In genomic region chr16:346587-346986, GRCh38 we compare ENCODE assay signal across 22 cellular contexts. TPM values are rescaled to one million over a fixed set of nuclear protein-coding genes. Genes with fewer than 3 reads are reported as not detected.
DNase-seq lines count a peak whose midpoint lies in the region; ATAC-seq and TF ChIP-seq lines count a peak whose summit lies in the region.
"Had no signal": no experiment of that assay in that cellular context is flagged by ENCODE, and none has a peak within 500 bp of the region (broad histone marks: within the 10 kb centered on the region; RNA-seq: fewer than 3 reads in every experiment).

No MANE protein-coding gene starts in this region.

- H3K4me3 Mint-ChIP-seq in CD4-positive, CD25-positive, alpha-beta regulatory T cell: peak overlapping the region in 1 of 4 donors; percentile 49
- H3K4me3 Mint-ChIP-seq in glutamatergic neuron (ENCODE audit: unreplicated experiment): no peak overlapping the region
- H3K4me3 Mint-ChIP-seq: activated CD4-positive, alpha-beta memory T cell treated with anti-CD3 and anti-CD28 coated beads for 36 hours had no signal

- H3K27ac Mint-ChIP-seq in CD4-positive, CD25-positive, alpha-beta regulatory T cell: peak overlapping the region in 2 of 3 donors; percentile 31 to 57
- no peak overlapping the region for H3K27ac Mint-ChIP-seq in glutamatergic neuron (ENCODE audit: unreplicated experiment)
- H3K27ac Mint-ChIP-seq: activated CD4-positive, alpha-beta memory T cell treated with anti-CD3 and anti-CD28 coated beads for 36 hours had no signal

- peaks cover 14 to 88% (median 63%) of the 10 kb centered on the region in 4 donors for H3K4me1 Mint-ChIP-seq in CD4-positive, CD25-positive, alpha-beta regulatory T cell
- no peaks in the 10 kb centered on the region for H3K4me1 Mint-ChIP-seq in glutamatergic neuron (ENCODE audit: low read depth, unreplicated experiment)

- peaks cover 29% of the 10 kb centered on the region for H3K36me3 Mint-ChIP-seq in CD4-positive, CD25-positive, alpha-beta regulatory T cell
- H3K36me3 Mint-ChIP-seq in glutamatergic neuron (ENCODE audit: unreplicated experiment): peaks cover 11% of the 10 kb centered on the region

- no peaks in the 10 kb centered on the region for H3K27me3 Mint-ChIP-seq in CD4-positive, CD25-positive, alpha-beta regulatory T cell
- H3K27me3 Mint-ChIP-seq in glutamatergic neuron (ENCODE audit: unreplicated experiment): peaks cover 2% of the 10 kb centered on the region
- H3K27me3 Mint-ChIP-seq: activated CD4-positive, alpha-beta memory T cell treated with anti-CD3 and anti-CD28 coated beads for 36 hours; activated naive CD4-positive, alpha-beta T cell treated with anti-CD3 and anti-CD28 coated beads, Interleukin-2, amount 50 U/mL, for 24 hours; CD8-positive, alpha-beta memory T cell; T-cell had no signal

- H3K9me3 ChIP-seq in CD4-positive, CD25-positive, alpha-beta regulatory T cell (ENCODE audit: control insufficient read depth in 2 of 2, low read length in 2 of 2): no peaks in the 10 kb centered on the region
- H3K9me3 ChIP-seq: stomach had no signal

- ATAC-seq in CD4-positive, CD25-positive, alpha-beta regulatory T cell (ENCODE audit: low read depth in 2 of 2): no peak
- no peak for ATAC-seq in HG03097 (IDR thresholded peaks at IDR 0.05; ENCODE audit: low FRiP score, unreplicated experiment)
- ATAC-seq: T-cell had no signal

- H3K4me1 ChIP-seq in CD4-positive, CD25-positive, alpha-beta regulatory T cell (ENCODE audit: control insufficient read depth, insufficient read depth, low read length, poor library complexity, severe bottlenecking): peaks cover 18% of the 10 kb centered on the region

- H3K36me3 ChIP-seq in CD4-positive, CD25-positive, alpha-beta regulatory T cell (ENCODE audit: control insufficient read depth, insufficient read depth, low read length): peaks cover 40% of the 10 kb centered on the region

- H3K9me3 Mint-ChIP-seq in CD4-positive, CD25-positive, alpha-beta regulatory T cell: no peaks in the 10 kb centered on the region
- H3K9me3 Mint-ChIP-seq in glutamatergic neuron (ENCODE audit: unreplicated experiment): peaks cover 6% of the 10 kb centered on the region
- H3K9me3 Mint-ChIP-seq: activated CD4-positive, alpha-beta memory T cell treated with anti-CD3 and anti-CD28 coated beads for 36 hours; activated naive CD4-positive, alpha-beta T cell treated with anti-CD3 and anti-CD28 coated beads, Interleukin-2, amount 50 U/mL, for 24 hours; CD8-positive, alpha-beta memory T cell; T-cell had no signal

- H3K4me3 ChIP-seq in CD4-positive, CD25-positive, alpha-beta regulatory T cell (ENCODE audit: low read depth, low read length): no peak overlapping the region
- no peak overlapping the region for H3K4me3 ChIP-seq in astrocyte of the spinal cord (ENCODE audit: low read depth, low read length)
- H3K4me3 ChIP-seq: stomach had no signal

- in situ Hi-C loops in astrocyte of the spinal cord (cut with HindIII; ENCODE audit: low sequenced_read_pairs): no loop called here

- no peak overlapping the region for H3K27ac ChIP-seq in CD4-positive, CD25-positive, alpha-beta regulatory T cell (ENCODE audit: insufficient read depth, low read length, poor library complexity, severe bottlenecking)
- H3K27ac ChIP-seq: brain microvascular endothelial cell, HL-60, stomach, VCaP had no signal

- DNase-seq in CD4-positive, CD25-positive, alpha-beta regulatory T cell: no peak
- DNase-seq in HK-2 (ENCODE audit: unreplicated experiment): peak; percentile 31
- DNase-seq in astrocyte of the spinal cord (ENCODE audit: low read depth, low spot score): peak; percentile 15
- peak; percentile 60 for DNase-seq in kidney tubule cell (ENCODE audit: low spot score)
- no peak for DNase-seq in glutamatergic neuron
- DNase-seq in NCI-H524 (lab: John Stamatoyannopoulos, UW): no peak
- no peak for DNase-seq in NCI-H524 treated with DMSO at 0.1 percent for 48 hours (lab: John Stamatoyannopoulos, UW)
- DNase-seq: brain microvascular endothelial cell; CD8-positive, alpha-beta memory T cell; DND-41; NCI-H1694 treated with DMSO at 0.1 percent for 48 hours; NCI-H345; NK-92 treated with Interleukin-12 subunit alpha and Interleukin-12 subunit beta, amount 100 ng/mL, for 24 hours; nucleus accumbens; RPMI8226; stomach; T-cell had no signal

- H3K27me3 ChIP-seq in CD4-positive, CD25-positive, alpha-beta regulatory T cell (ENCODE audit: control insufficient read depth, insufficient read depth, low read length): no peaks in the 10 kb centered on the region
- H3K27me3 ChIP-seq: brain microvascular endothelial cell, stomach had no signal

- no peak for TF ChIP-seq CTCF in astrocyte of the spinal cord (IDR thresholded peaks at IDR 0.05; ENCODE audit: low read depth, low read length)
- no peak for TF ChIP-seq CTCF in glutamatergic neuron (IDR thresholded peaks at IDR 0.05; ENCODE audit: partially characterized antibody, unreplicated experiment)

RNA-seq across cellular contexts. Expression of gene AXIN1, which starts 5.9 kb away (rescaled TPM):
- 45.2 TPM for total RNA-seq in CD4-positive, CD25-positive, alpha-beta regulatory T cell
- 1 to 10 TPM; 1.1 to 2.9 (median 1.4) TPM for polyA plus RNA-seq in CD4-positive, CD25-positive, alpha-beta regulatory T cell
- total RNA-seq in glutamatergic neuron (ENCODE audit: unreplicated experiment): 16.4 TPM

RNA-seq across cellular contexts. Expression of gene MRPL28, which starts 23.8 kb away (rescaled TPM):
- 37.8 TPM for total RNA-seq in CD4-positive, CD25-positive, alpha-beta regulatory T cell
- 100 to 1,000 TPM in 1 of 4 donors, 10 to 100 TPM in 3; 63.0 to 109 (median 85.2) TPM for polyA plus RNA-seq in CD4-positive, CD25-positive, alpha-beta regulatory T cell
- total RNA-seq in glutamatergic neuron (ENCODE audit: unreplicated experiment): 69.6 TPM

RNA-seq across cellular contexts. Expression of gene PGAP6, which starts 35.2 kb away (rescaled TPM):
- total RNA-seq in CD4-positive, CD25-positive, alpha-beta regulatory T cell: 71.4 TPM
- 10 to 100 TPM in 3 of 4 donors, 1 to 10 TPM in 1; 7.8 to 45.3 (median 32.2) TPM for polyA plus RNA-seq in CD4-positive, CD25-positive, alpha-beta regulatory T cell
- total RNA-seq in glutamatergic neuron (ENCODE audit: unreplicated experiment): 54.5 TPM

RNA-seq across cellular contexts. Expression of gene NME4, which starts 50.4 kb away (rescaled TPM):
- total RNA-seq in CD4-positive, CD25-positive, alpha-beta regulatory T cell: 6.7 TPM
- polyA plus RNA-seq in CD4-positive, CD25-positive, alpha-beta regulatory T cell: 10 to 100 TPM; 16.2 to 29.8 (median 23.1) TPM
- 82.6 TPM for total RNA-seq in glutamatergic neuron (ENCODE audit: unreplicated experiment)

RNA-seq across cellular contexts. Expression of gene DECR2, which starts 55.1 kb away (rescaled TPM):
- 4.8 TPM for total RNA-seq in CD4-positive, CD25-positive, alpha-beta regulatory T cell
- 1 to 10 TPM; 2.2 to 4.5 (median 2.7) TPM for polyA plus RNA-seq in CD4-positive, CD25-positive, alpha-beta regulatory T cell
- total RNA-seq in glutamatergic neuron (ENCODE audit: unreplicated experiment): 26.2 TPM

Comparison
In these comparisons a context has a peak if more than half of its experiments do, and no peak if none do; other contexts are left out.
1. DNase-seq: peak in HK-2 (single experiment), astrocyte of the spinal cord (single experiment) and kidney tubule cell (single experiment); none in CD4-positive, CD25-positive, alpha-beta regulatory T cell (0 of 3), glutamatergic neuron (single experiment), NCI-H524 (0 of 2) and NCI-H524 treated with DMSO at 0.1 percent for 48 hours (single experiment).